Comparison of ENCODE assay signal across 18 cellular contexts in the genomic region with DNA sequence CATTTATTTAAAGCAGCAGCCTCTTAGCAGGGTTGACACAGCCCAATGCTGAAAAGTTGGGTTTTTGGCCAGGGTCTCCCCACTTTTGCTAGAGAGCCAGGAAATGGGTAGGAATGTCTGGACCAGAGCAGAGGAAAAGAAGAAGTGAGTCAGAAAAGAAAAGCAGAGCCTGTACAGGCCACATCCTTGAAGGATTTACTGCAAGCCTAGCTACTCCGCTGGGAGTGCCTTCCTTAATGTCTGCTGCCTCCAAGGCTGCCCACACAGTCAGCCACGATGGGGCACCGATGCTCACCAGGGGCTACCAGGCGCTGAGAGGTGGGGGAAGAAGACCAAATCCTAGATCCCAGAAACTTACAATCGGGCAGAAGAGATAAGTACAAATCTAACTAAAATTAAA.
DNase-seq lines count a peak whose midpoint lies in the region; ATAC-seq and TF ChIP-seq lines count a peak whose summit lies in the region.
"Had no signal": no experiment of that assay in that cellular context is flagged by ENCODE, and none has a peak within 500 bp of the region (broad histone marks: within the 10 kb centered on the region; RNA-seq: fewer than 3 reads in every experiment).

No MANE protein-coding gene starts in this region.

- no peak overlapping the region for H3K14ac ChIP-seq in mesenchymal stem cell (ENCODE audit: low read length in 2 of 2)

- no peaks in the 10 kb centered on the region for H3K36me3 ChIP-seq in left ventricle myocardium inferior
- H3K36me3 ChIP-seq in mesenchymal stem cell (ENCODE audit: control insufficient read depth in 1 of 2, insufficient read depth in 2 of 2, low read depth in 1 of 2, low read length in 2 of 2), result no peaks in the 10 kb centered on the region
- H3K36me3 ChIP-seq in thoracic aorta, result no peaks in the 10 kb centered on the region

- intact Hi-C loops in left ventricle myocardium inferior (cut with micrococcal nuclease), result no loop called here
- intact Hi-C loops in cardiac septum (cut with DNase I), result no loop called here

- no peak overlapping the region for H4K91ac ChIP-seq in mesenchymal stem cell (ENCODE audit: low read length)

- TF ChIP-seq CTCF in left ventricle myocardium inferior (IDR thresholded peaks at IDR 0.05; ENCODE audit: borderline replicate concordance), result no peak
- TF ChIP-seq CTCF in thoracic aorta (IDR thresholded peaks at IDR 0.05), result no peak

- no peak overlapping the region for H3K23ac ChIP-seq in mesenchymal stem cell (ENCODE audit: low read length in 2 of 2)

- no peak overlapping the region for H3K4me2 ChIP-seq in mesenchymal stem cell (ENCODE audit: low read length, poor library complexity, severe bottlenecking)

- WGBS in mesenchymal stem cell, result 74% methylated on average over 5 of the region's 5 CpGs

- H3K27me3 ChIP-seq in left ventricle myocardium inferior (ENCODE audit: low read depth) (no peaks in the 10 kb centered on the region), mesenchymal stem cell (ENCODE audit: control insufficient read depth in 1 of 2, insufficient read depth in 1 of 2, low read length in 2 of 2) (peaks cover 0 to 28% of the 10 kb centered on the region in 2 experiments), thoracic aorta (replicated peaks; ENCODE audit: insufficient read depth) (no peaks in the 10 kb centered on the region)

- no peaks in the 10 kb centered on the region for H3K79me1 ChIP-seq in mesenchymal stem cell (replicated peaks; ENCODE audit: low read length, poor library complexity, severe bottlenecking)

- no peak for ATAC-seq in thoracic aorta (ENCODE audit: insufficient number of reproducible peaks, low FRiP score, low read depth)
- ATAC-seq: HCT116 had no signal

- H3K27ac ChIP-seq in left ventricle myocardium inferior (replicated peaks), result peak overlapping the region; percentile 79
- no peak overlapping the region for H3K27ac ChIP-seq in mesenchymal stem cell (ENCODE audit: low read length, poor library complexity, severe bottlenecking)
- H3K27ac ChIP-seq in thoracic aorta, result peak overlapping the region; percentile 64 to 75
- H3K27ac ChIP-seq: SK-N-MC had no signal

- H4K8ac ChIP-seq in mesenchymal stem cell (ENCODE audit: low read length), result no peak overlapping the region

- no peak overlapping the region for H2AK5ac ChIP-seq in mesenchymal stem cell (ENCODE audit: low read length, severe bottlenecking)

- TF ChIP-seq POLR2A in erythroblast (IDR thresholded peaks at IDR 0.05; ENCODE audit: low read length), result no peak

- H2BK120ac ChIP-seq in mesenchymal stem cell (ENCODE audit: low read depth, low read length), result no peak overlapping the region

- no peak overlapping the region for H3K4me3 ChIP-seq in left ventricle myocardium inferior
- no peak overlapping the region for H3K4me3 ChIP-seq in mesenchymal stem cell (ENCODE audit: insufficient read depth in 1 of 2, low read depth in 1 of 2, low read length in 2 of 2)
- H3K4me3 ChIP-seq in thoracic aorta, result no peak overlapping the region
- H3K4me3 ChIP-seq: SK-N-MC had no signal

- no peaks in the 10 kb centered on the region for H3K9me3 ChIP-seq in left ventricle myocardium inferior (replicated peaks)
- H3K9me3 ChIP-seq in mesenchymal stem cell (ENCODE audit: control insufficient read depth, low read length), result no peaks in the 10 kb centered on the region
- H3K9me3 ChIP-seq in thoracic aorta, result no peaks in the 10 kb centered on the region

- no peak overlapping the region for H3K9ac ChIP-seq in mesenchymal stem cell (ENCODE audit: low read length)

- DNase-seq in left ventricle myocardium inferior (no peak), cardiac septum (ENCODE audit: low spot score) (no peak), amniotic epithelial cell (ENCODE audit: low read depth) (peak; percentile 45), mesenchymal stem cell (no peak), thoracic aorta (ENCODE audit: low spot score) (no peak), COLO668 (lab: John Stamatoyannopoulos, UW; ENCODE audit: unreplicated experiment) (no peak), germinal center (ENCODE audit: low spot score) (no peak), erythroblast (lab: John Stamatoyannopoulos, UW) (no peak)
- DNase-seq: Calu3; CD4-positive, alpha-beta T cell; NCI-H1105; NCI-H2081; NCI-H2171 treated with DMSO at 0.1 percent for 48 hours; NCI-H446; NCI-H526 treated with DMSO at 0.1 percent for 48 hours; Right ventricle myocardium superior had no signal

- no peak overlapping the region for H2BK12ac ChIP-seq in mesenchymal stem cell (ENCODE audit: low read length in 2 of 2)

- H2BK15ac ChIP-seq in mesenchymal stem cell (ENCODE audit: low read depth, poor library complexity, severe bottlenecking), result no peak overlapping the region

- no peak overlapping the region for H3K4ac ChIP-seq in mesenchymal stem cell (ENCODE audit: low read depth in 1 of 2, low read length in 2 of 2)

- H2AFZ ChIP-seq in mesenchymal stem cell (ENCODE audit: low read depth, low read length), result peak overlapping the region; percentile 43

- H3K18ac ChIP-seq in mesenchymal stem cell (ENCODE audit: low read depth in 1 of 2, low read length in 2 of 2), result no peak overlapping the region

- H3K4me1 ChIP-seq in left ventricle myocardium inferior (peaks cover 36% of the 10 kb centered on the region), mesenchymal stem cell (ENCODE audit: control insufficient read depth, insufficient read depth, low read depth, low read length) (no peaks in the 10 kb centered on the region), thoracic aorta (ENCODE audit: control insufficient read depth in 1 of 2, low read depth in 2 of 2) (peaks cover 21 to 45% of the 10 kb centered on the region in 2 donors)

- H2BK5ac ChIP-seq in mesenchymal stem cell (ENCODE audit: low read depth, low read length, poor library complexity, severe bottlenecking), result no peak overlapping the region
